In the genomic region with DNA sequence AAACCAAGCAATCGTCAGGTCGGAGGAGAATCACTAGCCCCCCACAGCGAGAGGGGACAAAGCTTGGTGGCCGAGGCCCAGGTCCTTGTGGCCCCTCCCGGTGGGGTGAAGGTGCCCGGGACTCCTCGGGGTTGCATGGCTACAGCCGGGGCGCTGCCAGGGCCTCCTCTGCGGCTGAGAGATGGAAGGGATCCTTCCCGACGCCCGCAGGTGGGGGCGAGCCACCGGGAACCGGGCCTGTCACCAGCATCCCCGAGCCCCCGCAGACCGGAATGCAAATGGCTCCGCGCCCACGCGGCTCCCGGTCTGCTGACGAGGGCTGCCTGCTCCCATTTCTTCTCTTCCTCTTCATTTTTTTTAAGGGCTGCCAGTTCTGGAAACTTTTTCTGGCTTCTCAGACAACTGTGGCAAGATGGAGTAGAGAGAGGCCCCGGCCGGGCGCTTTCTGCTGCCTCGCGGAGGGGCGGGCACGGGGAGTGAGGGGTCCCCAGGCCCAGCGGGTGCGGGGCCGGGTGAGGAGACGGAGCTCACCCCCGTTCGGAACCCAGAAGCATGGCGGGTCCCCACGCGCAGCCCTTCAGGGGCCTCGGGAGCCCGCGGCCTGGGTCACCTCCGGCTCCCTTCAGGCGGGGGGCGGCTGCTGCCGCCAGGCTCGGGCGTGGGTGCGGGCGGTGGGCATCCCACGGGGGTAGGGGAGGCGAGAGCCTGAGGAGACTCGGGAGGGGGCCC, we compare ENCODE assay signal across 7 cellular contexts. TPM values are rescaled to one million over a fixed set of nuclear protein-coding genes. Genes with fewer than 3 reads are reported as not detected.
DNase-seq lines count a peak whose midpoint lies in the region; ATAC-seq and TF ChIP-seq lines count a peak whose summit lies in the region.

No MANE protein-coding gene starts in this region.

- no peaks in the 10 kb centered on the region for H3K9me3 ChIP-seq in ascending aorta

- no peak for DNase-seq in ascending aorta (ENCODE audit: low spot score in 2 of 2)
- DNase-seq in iPS-NIHi7 (ENCODE audit: extremely low spot score) = peak; percentile 48
- DNase-seq in stimulated activated naive CD8-positive, alpha-beta T cell treated with anti-CD3 and anti-CD28 coated beads, Interleukin-15, amount 100 ng/mL, for 72 hours = no peak
- DNase-seq in NCI-H524 treated with DMSO at 0.1 percent for 48 hours (lab: John Stamatoyannopoulos, UW) = no peak
- no peak for DNase-seq in ureter (ENCODE audit: low spot score)

- intact Hi-C loops in ascending aorta (cut with DNase I) = loop anchor here (2.0 kb wide), 2 partner anchors 27 to 185 kb away; a partner anchor contains a TSS

- H3K4me3 ChIP-seq in ascending aorta = peak overlapping the region; percentile 75 to 77

- ATAC-seq in GM19035 (IDR thresholded peaks at IDR 0.05; ENCODE audit: unreplicated experiment) = peak; percentile 18
- peak; percentile 14 for ATAC-seq in HG03439 (IDR thresholded peaks at IDR 0.05; ENCODE audit: unreplicated experiment)
- ATAC-seq in stimulated activated naive CD8-positive, alpha-beta T cell treated with anti-CD3 and anti-CD28 coated beads, Interleukin-15, amount 100 ng/mL, for 72 hours = peak; percentile 33

- H3K4me1 ChIP-seq in ascending aorta = peaks cover 0 to 8% of the 10 kb centered on the region in 2 donors

- peaks cover 9% of the 10 kb centered on the region for H3K27me3 Mint-ChIP-seq in stimulated activated naive CD8-positive, alpha-beta T cell treated with anti-CD3 and anti-CD28 coated beads, Interleukin-15, amount 100 ng/mL, for 72 hours

- H3K36me3 ChIP-seq in ascending aorta = no peaks in the 10 kb centered on the region

- no peak for TF ChIP-seq CTCF in ascending aorta (IDR thresholded peaks at IDR 0.05)

- peak overlapping the region; percentile 66 to 74 for H3K4me3 Mint-ChIP-seq in stimulated activated naive CD8-positive, alpha-beta T cell treated with anti-CD3 and anti-CD28 coated beads, Interleukin-15, amount 100 ng/mL, for 72 hours

- H3K9me3 Mint-ChIP-seq in stimulated activated naive CD8-positive, alpha-beta T cell treated with anti-CD3 and anti-CD28 coated beads, Interleukin-15, amount 100 ng/mL, for 72 hours = no peaks in the 10 kb centered on the region

- no peaks in the 10 kb centered on the region for H3K27me3 ChIP-seq in ascending aorta

- H3K27ac Mint-ChIP-seq in stimulated activated naive CD8-positive, alpha-beta T cell treated with anti-CD3 and anti-CD28 coated beads, Interleukin-15, amount 100 ng/mL, for 72 hours = peak overlapping the region in 1 of 2 donors; percentile 84

- peaks cover 22% of the 10 kb centered on the region for H3K4me1 Mint-ChIP-seq in stimulated activated naive CD8-positive, alpha-beta T cell treated with anti-CD3 and anti-CD28 coated beads, Interleukin-15, amount 100 ng/mL, for 72 hours

- H3K27ac ChIP-seq in ascending aorta = peak overlapping the region; percentile 90 to 93

RNA-seq across cellular contexts. Expression of a gene that starts 27.5 kb away (rescaled TPM):
- total RNA-seq in ascending aorta (21.6 TPM), ureter (3.4 TPM)

RNA-seq across cellular contexts. Expression of a gene that starts 33.5 kb away (rescaled TPM):
- total RNA-seq in ascending aorta (0.96 TPM), ureter (16.3 TPM)

RNA-seq across cellular contexts. Expression of a gene that starts 59.8 kb away (rescaled TPM):
- 16.9 TPM for total RNA-seq in ascending aorta
- 80.9 TPM for total RNA-seq in ureter
